Comparison of ENCODE assay signal across 19 cellular contexts in genomic region chrX:124529786-124530185, GRCh38.
"Had no signal": no experiment of that assay in that cellular context is flagged by ENCODE, and none has a peak within 500 bp of the region (broad histone marks: within the 10 kb centered on the region; RNA-seq: fewer than 3 reads in every experiment).

No MANE protein-coding gene starts in this region.

- H3K27ac ChIP-seq: PC-9, Peyer's patch, SJCRH30 had no signal

- H3K4me1 ChIP-seq: Peyer's patch, SJCRH30 had no signal

- H3K36me3 ChIP-seq: MG63, Peyer's patch, SJCRH30 had no signal

- H3K27me3 ChIP-seq: MG63, Peyer's patch had no signal

- H3K9me3 ChIP-seq: MG63, Peyer's patch, SJCRH30 had no signal

- DNase-seq: KBM-7, MG63, NCI-H1092 treated with DMSO at 0.1 percent for 48 hours, NCI-H1436, NCI-H187, NCI-H2029, NCI-H2081 treated with DMSO at 0.1 percent for 48 hours, NCI-H2171, NCI-H226, NCI-H446, NCI-H510A, NCI-H524 treated with DMSO at 0.1 percent for 48 hours, NCI-H69, NCI-H774, OCI-M1, PC-9, Peyer's patch, SHP77 treated with DMSO at 0.1 percent for 48 hours, SJCRH30 had no signal

- H3K4me3 ChIP-seq: MG63, PC-9, Peyer's patch, SJCRH30 had no signal
